Comparison of ENCODE assay signal across 8 cellular contexts in genomic region chr18:31942301-31942998, GRCh38. TPM values are rescaled to one million over a fixed set of nuclear protein-coding genes. Genes with fewer than 3 reads are reported as not detected.
DNase-seq lines count a peak whose midpoint lies in the region; ATAC-seq and TF ChIP-seq lines count a peak whose summit lies in the region.

No MANE protein-coding gene starts in this region.

- H3K9me3 ChIP-seq in cardiac muscle cell (ENCODE audit: low read depth) (no peaks in the 10 kb centered on the region), trophoblast cell (ENCODE audit: insufficient read depth, low read depth, low read length) (no peaks in the 10 kb centered on the region)

- peak overlapping the region; percentile 98 for H4K8ac ChIP-seq in trophoblast cell (ENCODE audit: low read depth, low read length)

- no peaks in the 10 kb centered on the region for H3K4me1 ChIP-seq in ACC112 (ENCODE audit: control insufficient read depth, insufficient read depth, low read length, unreplicated experiment)
- H3K4me1 ChIP-seq in cardiac muscle cell (ENCODE audit: low read depth): peaks cover 11% of the 10 kb centered on the region
- H3K4me1 ChIP-seq in trophoblast cell (ENCODE audit: control insufficient read depth in 1 of 2, insufficient read depth in 2 of 2, low read length in 2 of 2): no peaks in the 10 kb centered on the region

- H3K4me2 ChIP-seq in trophoblast cell (ENCODE audit: low read length): peak overlapping the region; percentile 98

- no peaks in the 10 kb centered on the region for H3K36me3 ChIP-seq in ACC112 (ENCODE audit: insufficient read depth, low read length)
- H3K36me3 ChIP-seq in cardiac muscle cell: no peaks in the 10 kb centered on the region
- peaks cover 0 to 3% of the 10 kb centered on the region in 2 experiments for H3K36me3 ChIP-seq in trophoblast cell (ENCODE audit: control insufficient read depth in 1 of 2, insufficient read depth in 2 of 2, low read length in 2 of 2)

- peak overlapping the region; percentile 90 for H3K4me3 ChIP-seq in ACC112 (ENCODE audit: low read depth, low read length)
- H3K4me3 ChIP-seq in cardiac muscle cell: peak overlapping the region; percentile 90
- peak overlapping the region; percentile 88 for H3K4me3 ChIP-seq in trophoblast cell (ENCODE audit: low read depth, low read length)

- peaks cover 45% of the 10 kb centered on the region for H3K79me2 ChIP-seq in ACC112 (ENCODE audit: control insufficient read depth, insufficient read depth, low read length, unreplicated experiment)
- H3K79me2 ChIP-seq in trophoblast cell (ENCODE audit: control insufficient read depth, insufficient read depth, low read length, poor library complexity): peaks cover 15% of the 10 kb centered on the region

- H3K9ac ChIP-seq in trophoblast cell (ENCODE audit: low read length): peak overlapping the region; percentile 98

- H3K23ac ChIP-seq in trophoblast cell (ENCODE audit: low read length): peak overlapping the region; percentile 23

- H2AK5ac ChIP-seq in trophoblast cell (ENCODE audit: low read length): peak overlapping the region; percentile 20

- peak overlapping the region; percentile 76 for H3K27ac ChIP-seq in ACC112 (ENCODE audit: low read depth, low read length)
- H3K27ac ChIP-seq in cardiac muscle cell: peak overlapping the region; percentile 97
- H3K27ac ChIP-seq in trophoblast cell (ENCODE audit: low read depth, low read length): peak overlapping the region; percentile 94

- TF ChIP-seq CTCF in cardiac muscle cell (IDR thresholded peaks at IDR 0.05; ENCODE audit: low read depth, low read length): no peak

- H2AFZ ChIP-seq in ACC112 (ENCODE audit: low read length, unreplicated experiment) (peak overlapping the region; percentile 33), trophoblast cell (ENCODE audit: insufficient read depth, low read length, poor library complexity) (peak overlapping the region; percentile 86)

- H3K27me3 ChIP-seq in ACC112 (ENCODE audit: insufficient read depth, low read length) (no peaks in the 10 kb centered on the region), cardiac muscle cell (no peaks in the 10 kb centered on the region), trophoblast cell (ENCODE audit: insufficient read depth, low read length) (no peaks in the 10 kb centered on the region)

- ATAC-seq in GM18502 (IDR thresholded peaks at IDR 0.05; ENCODE audit: poor library complexity, unreplicated experiment) (peak; percentile 42), HG02884 (IDR thresholded peaks at IDR 0.05; ENCODE audit: unreplicated experiment) (peak; percentile 30)

- peak overlapping the region; percentile 84 for H4K12ac ChIP-seq in trophoblast cell (ENCODE audit: low read depth, low read length)

- peak overlapping the region; percentile 85 for H2BK120ac ChIP-seq in trophoblast cell (ENCODE audit: insufficient read depth, low read length, poor library complexity)

- H3K14ac ChIP-seq in trophoblast cell (ENCODE audit: low read length): peak overlapping the region; percentile 97

- peak overlapping the region; percentile 56 for H3K4ac ChIP-seq in trophoblast cell (ENCODE audit: low read depth, low read length)

- H2BK5ac ChIP-seq in trophoblast cell (ENCODE audit: low read depth, low read length, poor library complexity): peak overlapping the region; percentile 96

- H2BK12ac ChIP-seq in trophoblast cell (ENCODE audit: low read length): no peak overlapping the region

- H4K91ac ChIP-seq in trophoblast cell (ENCODE audit: low read depth, low read length): peak overlapping the region; percentile 92

- DNase-seq in NCI-H345 (lab: John Stamatoyannopoulos, UW): peak; percentile 40
- DNase-seq in activated naive CD4-positive, alpha-beta T cell treated with anti-CD3 and anti-CD28 coated beads, Interleukin-2, amount 50 U/mL, for 16 hours: peak; percentile 30
- DNase-seq in cardiac muscle cell (ENCODE audit: low read depth in 1 of 2, low spot score in 1 of 2): peak in 1 of 2 donors; percentile 52
- DNase-seq in trophoblast cell: peak; percentile 28 to 56
- DNase-seq in GOT3 (lab: John Stamatoyannopoulos, UW): no peak

- WGBS in trophoblast cell (ENCODE audit: extremely low coverage, insufficient coverage, insufficient read length): no CpG with 5 or more reads among the region's 63 CpGs

- peak overlapping the region; percentile 97 for H3K18ac ChIP-seq in trophoblast cell (ENCODE audit: low read length)

- peaks cover 7% of the 10 kb centered on the region for H3K79me1 ChIP-seq in trophoblast cell (ENCODE audit: low read length)

RNA-seq across cellular contexts. Expression of gene TRAPPC8, which starts 0.5 kb away (rescaled TPM):
- 15.6 and 25.7 TPM in 2 replicates for total RNA-seq in cardiac muscle cell
- 11.8 and 13.4 TPM in 2 replicates for polyA plus RNA-seq in cardiac muscle cell
- polyA plus RNA-seq in trophoblast cell (2013): 29.6 and 30.8 TPM in 2 replicates
